Comparison of ENCODE assay signal across 6 cellular contexts in the genomic region with DNA sequence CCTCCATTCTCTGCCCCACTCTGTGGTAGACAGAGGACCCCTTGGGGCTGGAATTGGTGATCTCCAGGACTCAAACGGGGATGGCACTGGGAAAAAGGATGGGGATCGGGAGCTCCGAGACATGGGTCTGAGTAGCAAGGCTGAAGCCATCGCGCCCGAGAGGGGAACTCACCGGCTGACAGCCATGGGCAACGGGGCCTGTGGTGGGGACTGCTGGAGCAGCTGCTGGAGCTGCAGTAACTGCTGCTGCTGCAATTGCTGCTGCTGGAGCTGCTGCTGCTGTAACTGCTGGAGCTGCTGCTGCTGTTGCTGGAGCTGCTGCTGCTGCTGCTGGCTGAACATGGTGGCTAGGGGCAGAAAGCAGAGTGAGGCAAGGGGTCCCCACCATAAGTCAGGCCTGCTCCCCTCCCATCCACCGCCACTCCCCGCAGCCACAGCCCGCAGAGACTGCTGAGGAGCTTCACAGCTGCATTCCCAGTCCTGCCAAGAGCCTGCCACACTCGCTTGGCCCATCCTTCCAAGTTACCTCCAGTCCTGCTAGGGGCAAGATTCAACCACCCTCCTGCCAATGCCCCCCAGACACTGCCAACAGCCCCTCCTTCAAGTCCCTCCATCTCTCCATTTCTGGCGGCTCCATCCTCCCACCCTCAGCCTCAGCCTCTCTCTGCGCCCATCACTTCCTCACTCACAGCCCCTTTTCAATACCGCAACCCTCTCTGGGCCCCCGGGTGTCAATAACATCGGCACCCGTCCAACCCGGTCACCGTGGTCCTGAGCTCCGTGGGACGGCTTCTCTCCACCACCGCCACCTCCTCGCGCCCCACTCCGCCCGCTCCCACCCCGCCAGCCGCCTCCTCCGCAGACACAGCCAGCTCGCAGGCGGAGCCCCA. TPM values are rescaled to one million over a fixed set of nuclear protein-coding genes. Genes with fewer than 3 reads are reported as not detected.
A peak's percentile ranks its signal among the peaks of the same experiment; 100 is the strongest.
DNase-seq lines count a peak whose midpoint lies in the region; ATAC-seq, FAIRE-seq and TF ChIP-seq lines count a peak whose summit lies in the region.

No MANE protein-coding gene starts in this region.

- H3K27ac ChIP-seq in endothelial cell of umbilical vein (ENCODE audit: insufficient read depth, low read depth, low read length) (no peak overlapping the region), gastrocnemius medialis (peak overlapping the region; percentile 73 to 93 (median 90))

- H3K4me2 ChIP-seq in endothelial cell of umbilical vein (ENCODE audit: insufficient read depth, low read length) = peak overlapping the region; percentile 57

- no peak for TF ChIP-seq POLR2A in endothelial cell of umbilical vein (IDR thresholded peaks at IDR 0.05; ENCODE audit: low read depth, low read length)
- TF ChIP-seq POLR2A in gastrocnemius medialis (IDR thresholded peaks at IDR 0.05) = no peak

- BruUV-seq in endothelial cell of umbilical vein (replicated peaks; lab: Mats Ljungman, UMichigan) = no TSS peak

- H2AFZ ChIP-seq in endothelial cell of umbilical vein (ENCODE audit: low read depth, low read length) = peak overlapping the region; percentile 94

- no peaks in the 10 kb centered on the region for H4K20me1 ChIP-seq in endothelial cell of umbilical vein (replicated peaks; ENCODE audit: control insufficient read depth, extremely low read depth, insufficient read depth, low read length)

- ATAC-seq in GM18502 (IDR thresholded peaks at IDR 0.05; ENCODE audit: poor library complexity, unreplicated experiment) (peak; percentile 23), gastrocnemius medialis (peak; percentile 16), GM18868 (IDR thresholded peaks at IDR 0.05; ENCODE audit: unreplicated experiment) (no peak)

- TF ChIP-seq CTCF in endothelial cell of umbilical vein (IDR thresholded peaks at IDR 0.05; ENCODE audit: extremely low read depth in 1 of 2, insufficient read depth in 1 of 2, low read depth in 1 of 2, low read length in 2 of 2) (no peak), gastrocnemius medialis (IDR thresholded peaks at IDR 0.05 in 4 of 5, conservative IDR thresholded peaks at IDR 0.05 in 1 of 5) (no peak)

- H3K36me3 ChIP-seq in endothelial cell of umbilical vein (ENCODE audit: control insufficient read depth in 2 of 2, extremely low read depth in 1 of 2, insufficient read depth in 2 of 2, low read length in 2 of 2) = peaks cover 7 to 15% of the 10 kb centered on the region in 2 experiments
- peaks cover 0 to 41% of the 10 kb centered on the region in 2 donors for H3K36me3 ChIP-seq in gastrocnemius medialis

- POLR2A ChIA-PET in endothelial cell of umbilical vein (lab: Charles Lee) = no interaction called here

- H3K9me3 ChIP-seq in endothelial cell of umbilical vein (replicated peaks; ENCODE audit: control insufficient read depth, insufficient read depth, low read length) (no peaks in the 10 kb centered on the region), gastrocnemius medialis (no peaks in the 10 kb centered on the region)

- no peak for FAIRE-seq in endothelial cell of umbilical vein (lab: Jason Lieb, UNC)

- H3K4me1 ChIP-seq in endothelial cell of umbilical vein (ENCODE audit: control insufficient read depth, extremely low read depth, insufficient read depth, low read length) (peaks cover 11% of the 10 kb centered on the region), gastrocnemius medialis (peaks cover 10 to 15% of the 10 kb centered on the region in 2 donors)

- H3K27me3 ChIP-seq in endothelial cell of umbilical vein (ENCODE audit: control insufficient read depth in 2 of 2, insufficient read depth in 2 of 2, low read length in 2 of 2) (no peaks in the 10 kb centered on the region), gastrocnemius medialis (no peaks in the 10 kb centered on the region)

- H3K9me1 ChIP-seq in endothelial cell of umbilical vein (replicated peaks; ENCODE audit: control insufficient read depth, extremely low read depth, insufficient read depth, low read length) = no peaks in the 10 kb centered on the region

- intact Hi-C loops in endothelial cell of umbilical vein (cut with micrococcal nuclease) (loop anchor here (1.0 to 2.0 kb wide), 2 partner anchors 7 to 30 kb away; a partner anchor contains a TSS), gastrocnemius medialis (cut with DNase I; ENCODE audit: low total_unique reads) (no loop called here)

- H3K4me3 ChIP-seq in Jurkat, Clone E6-1 (ENCODE audit: low read length) = peak overlapping the region; percentile 72
- peak overlapping the region; percentile 70 to 89 (median 76) for H3K4me3 ChIP-seq in endothelial cell of umbilical vein (replicated peaks in 1 of 3; ENCODE audit: insufficient read depth in 1 of 3, low read depth in 1 of 3, low read length in 3 of 3)
- peak overlapping the region; percentile 72 to 92 (median 80) for H3K4me3 ChIP-seq in gastrocnemius medialis

- peaks cover 17% of the 10 kb centered on the region for H3K79me2 ChIP-seq in endothelial cell of umbilical vein (ENCODE audit: control insufficient read depth, insufficient read depth, low read length)

- dilution Hi-C loops in endothelial cell of umbilical vein (cut with MboI; ENCODE audit: extremely low pct_ligation_motif_present, low sequenced_read_pairs) = no loop called here

- H3K9ac ChIP-seq in endothelial cell of umbilical vein (replicated peaks; ENCODE audit: extremely low read depth, insufficient read depth, low read length) = peak overlapping the region; percentile 82

- CTCF ChIA-PET in endothelial cell of umbilical vein (lab: Charles Lee) = interaction anchor here (0.5 to 1.9 kb wide), 12 partner anchors 10 to 253 kb away, joined by 3 to 6 read pairs (median 3); no protein-coding TSS in a partner anchor

- DNase-seq in Jurkat, Clone E6-1 (ENCODE audit: low read depth, low spot score) = no peak
- DNase-seq in endothelial cell of umbilical vein (ENCODE audit: low read depth, low spot score) (no peak), gastrocnemius medialis (no peak), NCI-H82 (lab: John Stamatoyannopoulos, UW) (no peak)

- in situ Hi-C loops in gastrocnemius medialis (cut with MboI; ENCODE audit: low sequenced_read_pairs in 4 of 4) = loop anchor here in 1 of 4 donors (25.0 kb wide), 1 partner anchor 147 kb away; a partner anchor contains a TSS

TF ChIP-seq in endothelial cell of umbilical vein, 7 proteins besides CTCF, POLR2A, EP300 and RAD21 (continues in another document):
- TF ChIP-seq FOS (IDR thresholded peaks at IDR 0.05; ENCODE audit: borderline replicate concordance, insufficient read depth, low read length) = no peak
- TF ChIP-seq POLR2AphosphoS5 (IDR thresholded peaks at IDR 0.05; ENCODE audit: insufficient read depth, low read depth, low read length) = no peak
- no peak for TF ChIP-seq JUN (IDR thresholded peaks at IDR 0.05; ENCODE audit: borderline replicate concordance, insufficient read depth, insufficient read length, low read depth)
- TF ChIP-seq GATA2 (IDR thresholded peaks at IDR 0.05; ENCODE audit: insufficient read depth, insufficient read length, low read depth, low read length) = no peak

RNA-seq across cellular contexts. Expression of a gene that starts 0.6 kb away (rescaled TPM):
- polyA plus RNA-seq in Jurkat, Clone E6-1 (2012; ENCODE audit: insufficient read depth, insufficient read length) = 86.5 TPM
- 143 and 150 TPM in 2 replicates for total RNA-seq in endothelial cell of umbilical vein
- 88.3 and 97.2 TPM in 2 replicates for polyA plus RNA-seq in endothelial cell of umbilical vein
- 61.2 and 64.5 TPM in 2 replicates for polyA plus RNA-seq in endothelial cell of umbilical vein (2011; cell fraction: cytosol; rRNA removed)
- 129 and 141 TPM in 2 replicates for polyA plus RNA-seq in endothelial cell of umbilical vein (2011; cell fraction: nucleus; rRNA removed)
- 106 and 126 TPM in 2 replicates for polyA plus RNA-seq in endothelial cell of umbilical vein (2012)
- 72.8 and 92.2 TPM in 2 replicates for polyA minus RNA-seq in endothelial cell of umbilical vein
- 89.1 TPM for polyA minus RNA-seq in endothelial cell of umbilical vein (2011; cell fraction: cytosol; rRNA and poly(A)+ RNA removed)
- 32.6 and 40.5 TPM in 2 replicates for polyA minus RNA-seq in endothelial cell of umbilical vein (2011; cell fraction: nucleus; rRNA and poly(A)+ RNA removed)
- 10 to 100 TPM; 47.8 to 61.3 (median 53.0) TPM for total RNA-seq in gastrocnemius medialis

RNA-seq across cellular contexts. Expression of a gene that starts 12.4 kb away (rescaled TPM):
- polyA plus RNA-seq in Jurkat, Clone E6-1 (2012; ENCODE audit: insufficient read depth, insufficient read length) = 14.7 TPM
- total RNA-seq in endothelial cell of umbilical vein (2.9 and 7.9 TPM in 2 replicates), gastrocnemius medialis (1 to 10 TPM; 1.8 to 3.8 (median 2.0) TPM)
- polyA plus RNA-seq in endothelial cell of umbilical vein = 0.59 TPM in 2 replicates
- 0.21 and 0.28 TPM in 2 replicates for polyA plus RNA-seq in endothelial cell of umbilical vein (2011; cell fraction: cytosol; rRNA removed)
- polyA plus RNA-seq in endothelial cell of umbilical vein (2011; cell fraction: nucleus; rRNA removed) = 2.7 and 3.9 TPM in 2 replicates
- 0.75 and 1.3 TPM in 2 replicates for polyA plus RNA-seq in endothelial cell of umbilical vein (2012)
- polyA minus RNA-seq in endothelial cell of umbilical vein = 1.3 and 1.8 TPM in 2 replicates
- 1.6 TPM for polyA minus RNA-seq in endothelial cell of umbilical vein (2011; cell fraction: cytosol; rRNA and poly(A)+ RNA removed)
- polyA minus RNA-seq in endothelial cell of umbilical vein (2011; cell fraction: nucleus; rRNA and poly(A)+ RNA removed) = 2.1 and 2.2 TPM in 2 replicates

RNA-seq across cellular contexts. Expression of a gene that starts 30.7 kb away (rescaled TPM):
- polyA plus RNA-seq in Jurkat, Clone E6-1 (2012; ENCODE audit: insufficient read depth, insufficient read length) = 118 TPM
- 51.0 and 53.2 TPM in 2 replicates for total RNA-seq in endothelial cell of umbilical vein
- 124 and 206 TPM in 2 replicates for polyA plus RNA-seq in endothelial cell of umbilical vein
- 56.1 and 94.1 TPM in 2 replicates for polyA plus RNA-seq in endothelial cell of umbilical vein (2011; cell fraction: cytosol; rRNA removed)
- polyA plus RNA-seq in endothelial cell of umbilical vein (2011; cell fraction: nucleus; rRNA removed) = 17.1 and 22.5 TPM in 2 replicates
- polyA plus RNA-seq in endothelial cell of umbilical vein (2012) = 54.3 and 72.4 TPM in 2 replicates
- polyA minus RNA-seq in endothelial cell of umbilical vein = 15.7 and 17.6 TPM in 2 replicates
- 97.0 TPM for polyA minus RNA-seq in endothelial cell of umbilical vein (2011; cell fraction: cytosol; rRNA and poly(A)+ RNA removed)
- 5.4 and 7.8 TPM in 2 replicates for polyA minus RNA-seq in endothelial cell of umbilical vein (2011; cell fraction: nucleus; rRNA and poly(A)+ RNA removed)
- 100 to 1,000 TPM in 3 of 4 donors, 10 to 100 TPM in 1; 73.5 to 145 (median 132) TPM for total RNA-seq in gastrocnemius medialis

RNA-seq across cellular contexts. Expression of a gene that starts 41.5 kb away (rescaled TPM):
- polyA plus RNA-seq in Jurkat, Clone E6-1 (2012; ENCODE audit: insufficient read depth, insufficient read length) = not detected
- not detected in 2 replicates for total RNA-seq in endothelial cell of umbilical vein
- polyA plus RNA-seq in endothelial cell of umbilical vein = not detected in 2 replicates
- not detected in 2 replicates for polyA plus RNA-seq in endothelial cell of umbilical vein (2011; cell fraction: cytosol; rRNA removed)
- polyA plus RNA-seq in endothelial cell of umbilical vein (2011; cell fraction: nucleus; rRNA removed) = not detected in 2 replicates
- polyA plus RNA-seq in endothelial cell of umbilical vein (2012) = not detected in 2 replicates
- not detected in 2 replicates for polyA minus RNA-seq in endothelial cell of umbilical vein
- polyA minus RNA-seq in endothelial cell of umbilical vein (2011; cell fraction: cytosol; rRNA and poly(A)+ RNA removed) = 1.2 TPM
- not detected in 2 replicates for polyA minus RNA-seq in endothelial cell of umbilical vein (2011; cell fraction: nucleus; rRNA and poly(A)+ RNA removed)
- under 1 TPM in 1 of 4 donors, not detected in 3; 1.00 TPM for total RNA-seq in gastrocnemius medialis
